Comparison of ENCODE assay signal across 1 cellular context in the genomic region with DNA sequence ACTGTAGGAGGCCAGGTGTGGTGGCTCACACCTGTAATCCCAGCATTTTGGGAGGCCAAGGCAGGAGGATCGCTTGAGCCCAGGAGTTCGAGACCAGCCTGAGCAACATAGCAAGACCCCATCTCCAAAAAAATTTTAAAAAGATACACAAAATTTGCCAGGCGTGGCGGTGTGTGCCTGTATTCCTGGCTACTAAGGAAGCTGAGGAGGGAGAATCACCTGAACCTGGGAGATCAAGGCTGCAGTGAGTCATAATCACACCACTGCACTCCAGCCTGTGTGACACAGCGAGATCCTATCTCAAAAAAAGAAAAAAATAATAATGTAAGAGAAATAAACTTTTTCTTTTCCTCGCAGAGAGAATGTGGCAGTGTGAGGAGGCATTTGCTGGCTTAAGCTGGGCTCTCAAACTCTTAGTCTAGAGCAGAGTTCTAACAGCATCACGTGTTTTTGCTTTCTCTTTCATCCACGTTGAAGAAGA.
TF ChIP-seq lines count a peak whose summit lies in the region.

No MANE protein-coding gene starts in this region.

TF ChIP-seq in K562, 482 proteins besides CTCF, POLR2A, EP300 and RAD21 (continues in another document):
- no peak for TF ChIP-seq HMGN3 (IDR thresholded peaks at IDR 0.05; ENCODE audit: borderline replicate concordance, extremely low read depth, insufficient read length, low read depth, low read length)
- TF ChIP-seq ILK (tag; IDR thresholded peaks at IDR 0.05; ENCODE audit: borderline replicate concordance, low read depth), result no peak
- no peak for TF ChIP-seq LEF1 (IDR thresholded peaks at IDR 0.05)
- no peak for TF ChIP-seq SETDB1 (IDR thresholded peaks at IDR 0.05; ENCODE audit: low read length)
- TF ChIP-seq ATF1 (CRISPR knock-in tag; IDR thresholded peaks at IDR 0.05), result no peak
- no peak for TF ChIP-seq ATF1 (tag; IDR thresholded peaks at IDR 0.05)
- TF ChIP-seq MEIS2 (IDR thresholded peaks at IDR 0.05; ENCODE audit: partially characterized antibody), result no peak
- TF ChIP-seq SMARCA4 (IDR thresholded peaks at IDR 0.05), result peak; percentile 68; the same call in 1 of the 2 replicates
- no peak for TF ChIP-seq POLR2AphosphoS2 (IDR thresholded peaks at IDR 0.05; ENCODE audit: low read length)
- TF ChIP-seq TBL1XR1 (IDR thresholded peaks at IDR 0.05; ENCODE audit: low read length in 2 of 2), result no peak
- peak; percentile 34; the same call in 1 of the 2 replicates for TF ChIP-seq CBFA2T3 (IDR thresholded peaks at IDR 0.05)
- TF ChIP-seq ZNF121 (CRISPR knock-in tag; conservative IDR thresholded peaks at IDR 0.05), result peak; percentile 32
- no peak for TF ChIP-seq XRCC5 (IDR thresholded peaks at IDR 0.05; ENCODE audit: low read depth, low read length)
- no peak for TF ChIP-seq ZNF232 (CRISPR knock-in tag; IDR thresholded peaks at IDR 0.05)
- no peak for TF ChIP-seq CCNT2 (IDR thresholded peaks at IDR 0.05; ENCODE audit: borderline replicate concordance, extremely low read depth, insufficient read length, low read depth, low read length)
- no peak for TF ChIP-seq ILF3 (IDR thresholded peaks at IDR 0.05; ENCODE audit: borderline replicate concordance)
- TF ChIP-seq ARID1B (IDR thresholded peaks at IDR 0.05), result peak; percentile 69
- peak; percentile 66 for TF ChIP-seq DPF2 (IDR thresholded peaks at IDR 0.05)
- TF ChIP-seq, protein P1, sequence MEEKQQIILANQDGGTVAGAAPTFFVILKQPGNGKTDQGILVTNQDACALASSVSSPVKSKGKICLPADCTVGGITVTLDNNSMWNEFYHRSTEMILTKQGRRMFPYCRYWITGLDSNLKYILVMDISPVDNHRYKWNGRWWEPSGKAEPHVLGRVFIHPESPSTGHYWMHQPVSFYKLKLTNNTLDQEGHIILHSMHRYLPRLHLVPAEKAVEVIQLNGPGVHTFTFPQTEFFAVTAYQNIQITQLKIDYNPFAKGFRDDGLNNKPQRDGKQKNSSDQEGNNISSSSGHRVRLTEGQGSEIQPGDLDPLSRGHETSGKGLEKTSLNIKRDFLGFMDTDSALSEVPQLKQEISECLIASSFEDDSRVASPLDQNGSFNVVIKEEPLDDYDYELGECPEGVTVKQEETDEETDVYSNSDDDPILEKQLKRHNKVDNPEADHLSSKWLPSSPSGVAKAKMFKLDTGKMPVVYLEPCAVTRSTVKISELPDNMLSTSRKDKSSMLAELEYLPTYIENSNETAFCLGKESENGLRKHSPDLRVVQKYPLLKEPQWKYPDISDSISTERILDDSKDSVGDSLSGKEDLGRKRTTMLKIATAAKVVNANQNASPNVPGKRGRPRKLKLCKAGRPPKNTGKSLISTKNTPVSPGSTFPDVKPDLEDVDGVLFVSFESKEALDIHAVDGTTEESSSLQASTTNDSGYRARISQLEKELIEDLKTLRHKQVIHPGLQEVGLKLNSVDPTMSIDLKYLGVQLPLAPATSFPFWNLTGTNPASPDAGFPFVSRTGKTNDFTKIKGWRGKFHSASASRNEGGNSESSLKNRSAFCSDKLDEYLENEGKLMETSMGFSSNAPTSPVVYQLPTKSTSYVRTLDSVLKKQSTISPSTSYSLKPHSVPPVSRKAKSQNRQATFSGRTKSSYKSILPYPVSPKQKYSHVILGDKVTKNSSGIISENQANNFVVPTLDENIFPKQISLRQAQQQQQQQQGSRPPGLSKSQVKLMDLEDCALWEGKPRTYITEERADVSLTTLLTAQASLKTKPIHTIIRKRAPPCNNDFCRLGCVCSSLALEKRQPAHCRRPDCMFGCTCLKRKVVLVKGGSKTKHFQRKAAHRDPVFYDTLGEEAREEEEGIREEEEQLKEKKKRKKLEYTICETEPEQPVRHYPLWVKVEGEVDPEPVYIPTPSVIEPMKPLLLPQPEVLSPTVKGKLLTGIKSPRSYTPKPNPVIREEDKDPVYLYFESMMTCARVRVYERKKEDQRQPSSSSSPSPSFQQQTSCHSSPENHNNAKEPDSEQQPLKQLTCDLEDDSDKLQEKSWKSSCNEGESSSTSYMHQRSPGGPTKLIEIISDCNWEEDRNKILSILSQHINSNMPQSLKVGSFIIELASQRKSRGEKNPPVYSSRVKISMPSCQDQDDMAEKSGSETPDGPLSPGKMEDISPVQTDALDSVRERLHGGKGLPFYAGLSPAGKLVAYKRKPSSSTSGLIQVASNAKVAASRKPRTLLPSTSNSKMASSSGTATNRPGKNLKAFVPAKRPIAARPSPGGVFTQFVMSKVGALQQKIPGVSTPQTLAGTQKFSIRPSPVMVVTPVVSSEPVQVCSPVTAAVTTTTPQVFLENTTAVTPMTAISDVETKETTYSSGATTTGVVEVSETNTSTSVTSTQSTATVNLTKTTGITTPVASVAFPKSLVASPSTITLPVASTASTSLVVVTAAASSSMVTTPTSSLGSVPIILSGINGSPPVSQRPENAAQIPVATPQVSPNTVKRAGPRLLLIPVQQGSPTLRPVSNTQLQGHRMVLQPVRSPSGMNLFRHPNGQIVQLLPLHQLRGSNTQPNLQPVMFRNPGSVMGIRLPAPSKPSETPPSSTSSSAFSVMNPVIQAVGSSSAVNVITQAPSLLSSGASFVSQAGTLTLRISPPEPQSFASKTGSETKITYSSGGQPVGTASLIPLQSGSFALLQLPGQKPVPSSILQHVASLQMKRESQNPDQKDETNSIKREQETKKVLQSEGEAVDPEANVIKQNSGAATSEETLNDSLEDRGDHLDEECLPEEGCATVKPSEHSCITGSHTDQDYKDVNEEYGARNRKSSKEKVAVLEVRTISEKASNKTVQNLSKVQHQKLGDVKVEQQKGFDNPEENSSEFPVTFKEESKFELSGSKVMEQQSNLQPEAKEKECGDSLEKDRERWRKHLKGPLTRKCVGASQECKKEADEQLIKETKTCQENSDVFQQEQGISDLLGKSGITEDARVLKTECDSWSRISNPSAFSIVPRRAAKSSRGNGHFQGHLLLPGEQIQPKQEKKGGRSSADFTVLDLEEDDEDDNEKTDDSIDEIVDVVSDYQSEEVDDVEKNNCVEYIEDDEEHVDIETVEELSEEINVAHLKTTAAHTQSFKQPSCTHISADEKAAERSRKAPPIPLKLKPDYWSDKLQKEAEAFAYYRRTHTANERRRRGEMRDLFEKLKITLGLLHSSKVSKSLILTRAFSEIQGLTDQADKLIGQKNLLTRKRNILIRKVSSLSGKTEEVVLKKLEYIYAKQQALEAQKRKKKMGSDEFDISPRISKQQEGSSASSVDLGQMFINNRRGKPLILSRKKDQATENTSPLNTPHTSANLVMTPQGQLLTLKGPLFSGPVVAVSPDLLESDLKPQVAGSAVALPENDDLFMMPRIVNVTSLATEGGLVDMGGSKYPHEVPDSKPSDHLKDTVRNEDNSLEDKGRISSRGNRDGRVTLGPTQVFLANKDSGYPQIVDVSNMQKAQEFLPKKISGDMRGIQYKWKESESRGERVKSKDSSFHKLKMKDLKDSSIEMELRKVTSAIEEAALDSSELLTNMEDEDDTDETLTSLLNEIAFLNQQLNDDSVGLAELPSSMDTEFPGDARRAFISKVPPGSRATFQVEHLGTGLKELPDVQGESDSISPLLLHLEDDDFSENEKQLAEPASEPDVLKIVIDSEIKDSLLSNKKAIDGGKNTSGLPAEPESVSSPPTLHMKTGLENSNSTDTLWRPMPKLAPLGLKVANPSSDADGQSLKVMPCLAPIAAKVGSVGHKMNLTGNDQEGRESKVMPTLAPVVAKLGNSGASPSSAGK (IDR thresholded peaks at IDR 0.05), result no peak
- TF ChIP-seq TEAD2 (tag; IDR thresholded peaks at IDR 0.05), result no peak
- peak; percentile 72; the same call in 1 of the 2 replicates for TF ChIP-seq ZEB2 (IDR thresholded peaks at IDR 0.05)
- TF ChIP-seq, protein P2, sequence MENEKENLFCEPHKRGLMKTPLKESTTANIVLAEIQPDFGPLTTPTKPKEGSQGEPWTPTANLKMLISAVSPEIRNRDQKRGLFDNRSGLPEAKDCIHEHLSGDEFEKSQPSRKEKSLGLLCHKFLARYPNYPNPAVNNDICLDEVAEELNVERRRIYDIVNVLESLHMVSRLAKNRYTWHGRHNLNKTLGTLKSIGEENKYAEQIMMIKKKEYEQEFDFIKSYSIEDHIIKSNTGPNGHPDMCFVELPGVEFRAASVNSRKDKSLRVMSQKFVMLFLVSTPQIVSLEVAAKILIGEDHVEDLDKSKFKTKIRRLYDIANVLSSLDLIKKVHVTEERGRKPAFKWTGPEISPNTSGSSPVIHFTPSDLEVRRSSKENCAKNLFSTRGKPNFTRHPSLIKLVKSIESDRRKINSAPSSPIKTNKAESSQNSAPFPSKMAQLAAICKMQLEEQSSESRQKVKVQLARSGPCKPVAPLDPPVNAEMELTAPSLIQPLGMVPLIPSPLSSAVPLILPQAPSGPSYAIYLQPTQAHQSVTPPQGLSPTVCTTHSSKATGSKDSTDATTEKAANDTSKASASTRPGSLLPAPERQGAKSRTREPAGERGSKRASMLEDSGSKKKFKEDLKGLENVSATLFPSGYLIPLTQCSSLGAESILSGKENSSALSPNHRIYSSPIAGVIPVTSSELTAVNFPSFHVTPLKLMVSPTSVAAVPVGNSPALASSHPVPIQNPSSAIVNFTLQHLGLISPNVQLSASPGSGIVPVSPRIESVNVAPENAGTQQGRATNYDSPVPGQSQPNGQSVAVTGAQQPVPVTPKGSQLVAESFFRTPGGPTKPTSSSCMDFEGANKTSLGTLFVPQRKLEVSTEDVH (IDR thresholded peaks at IDR 0.05; ENCODE audit: low read depth, partially characterized antibody), result no peak
- no peak for TF ChIP-seq SFPQ (IDR thresholded peaks at IDR 0.05; ENCODE audit: low read depth, low read length)
- TF ChIP-seq, protein P3, sequence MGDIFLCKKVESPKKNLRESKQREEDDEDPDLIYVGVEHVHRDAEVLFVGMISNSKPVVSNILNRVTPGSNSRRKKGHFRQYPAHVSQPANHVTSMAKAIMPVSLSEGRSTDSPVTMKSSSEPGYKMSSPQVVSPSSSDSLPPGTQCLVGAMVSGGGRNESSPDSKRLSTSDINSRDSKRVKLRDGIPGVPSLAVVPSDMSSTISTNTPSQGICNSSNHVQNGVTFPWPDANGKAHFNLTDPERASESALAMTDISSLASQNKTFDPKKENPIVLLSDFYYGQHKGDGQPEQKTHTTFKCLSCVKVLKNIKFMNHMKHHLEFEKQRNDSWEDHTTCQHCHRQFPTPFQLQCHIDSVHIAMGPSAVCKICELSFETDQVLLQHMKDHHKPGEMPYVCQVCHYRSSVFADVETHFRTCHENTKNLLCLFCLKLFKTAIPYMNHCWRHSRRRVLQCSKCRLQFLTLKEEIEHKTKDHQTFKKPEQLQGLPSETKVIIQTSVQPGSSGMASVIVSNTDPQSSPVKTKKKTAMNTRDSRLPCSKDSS (IDR thresholded peaks at IDR 0.05; ENCODE audit: low read depth, partially characterized antibody), result no peak
- TF ChIP-seq ZC3H4 (CRISPR knock-in tag; IDR thresholded peaks at IDR 0.05; ENCODE audit: borderline replicate concordance), result no peak
- TF ChIP-seq, protein P4, sequence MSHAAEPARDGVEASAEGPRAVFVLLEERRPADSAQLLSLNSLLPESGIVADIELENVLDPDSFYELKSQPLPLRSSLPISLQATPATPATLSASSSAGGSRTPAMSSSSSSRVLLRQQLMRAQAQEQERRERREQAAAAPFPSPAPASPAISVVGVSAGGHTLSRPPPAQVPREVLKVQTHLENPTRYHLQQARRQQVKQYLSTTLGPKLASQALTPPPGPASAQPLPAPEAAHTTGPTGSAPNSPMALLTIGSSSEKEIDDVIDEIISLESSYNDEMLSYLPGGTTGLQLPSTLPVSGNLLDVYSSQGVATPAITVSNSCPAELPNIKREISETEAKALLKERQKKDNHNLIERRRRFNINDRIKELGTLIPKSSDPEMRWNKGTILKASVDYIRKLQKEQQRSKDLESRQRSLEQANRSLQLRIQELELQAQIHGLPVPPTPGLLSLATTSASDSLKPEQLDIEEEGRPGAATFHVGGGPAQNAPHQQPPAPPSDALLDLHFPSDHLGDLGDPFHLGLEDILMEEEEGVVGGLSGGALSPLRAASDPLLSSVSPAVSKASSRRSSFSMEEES (CRISPR knock-in tag; IDR thresholded peaks at IDR 0.05), result no peak
- no peak for TF ChIP-seq SUPT5H (IDR thresholded peaks at IDR 0.05)
- no peak for TF ChIP-seq SLC30A9 (CRISPR knock-in tag; IDR thresholded peaks at IDR 0.05)
- TF ChIP-seq RBM15 (IDR thresholded peaks at IDR 0.05; ENCODE audit: insufficient read depth, low read length), result no peak
- no peak for TF ChIP-seq HNRNPLL (IDR thresholded peaks at IDR 0.05; ENCODE audit: low read depth, low read length, poor library complexity, severe bottlenecking)
- no peak for TF ChIP-seq KLF16 (IDR thresholded peaks at IDR 0.05)
- no peak for TF ChIP-seq NFIC (IDR thresholded peaks at IDR 0.05)
- TF ChIP-seq BCL6 (CRISPR knock-in tag; IDR thresholded peaks at IDR 0.05), result no peak
- peak; percentile 64; the same call in 1 of the 2 replicates for TF ChIP-seq JUN (IDR thresholded peaks at IDR 0.05; ENCODE audit: borderline replicate concordance, low read depth, low read length)
- TF ChIP-seq JUN (CRISPR knock-in tag; IDR thresholded peaks at IDR 0.05; ENCODE audit: borderline replicate concordance), result no peak
- TF ChIP-seq ETV1 (tag; conservative IDR thresholded peaks at IDR 0.05; ENCODE audit: low read depth), result no peak
- TF ChIP-seq ZSCAN29 (IDR thresholded peaks at IDR 0.05), result no peak
- TF ChIP-seq L3MBTL2 (IDR thresholded peaks at IDR 0.05), result no peak
- TF ChIP-seq JUND (IDR thresholded peaks at IDR 0.05; ENCODE audit: borderline replicate concordance, low read depth, low read length), result peak; percentile 86
- peak; percentile 38; the same call in 1 of the 3 replicates for TF ChIP-seq JUND (tag; IDR thresholded peaks at IDR 0.05; ENCODE audit: borderline replicate concordance, low read depth, low read length)
- TF ChIP-seq RBM39 (optimal IDR thresholded peaks at IDR 0.05; ENCODE audit: low read depth, low read length), result no peak
- peak; percentile 75; the same call in 1 of the 2 replicates for TF ChIP-seq SMARCE1 (IDR thresholded peaks at IDR 0.05)
- no peak for TF ChIP-seq TBP (optimal IDR thresholded peaks at IDR 0.05; ENCODE audit: low read depth, low read length)
- no peak for TF ChIP-seq OTX1 (CRISPR knock-in tag; IDR thresholded peaks at IDR 0.05)
- TF ChIP-seq FOSL1 (tag; conservative IDR thresholded peaks at IDR 0.05), result peak; percentile 74
